In the genomic region with DNA sequence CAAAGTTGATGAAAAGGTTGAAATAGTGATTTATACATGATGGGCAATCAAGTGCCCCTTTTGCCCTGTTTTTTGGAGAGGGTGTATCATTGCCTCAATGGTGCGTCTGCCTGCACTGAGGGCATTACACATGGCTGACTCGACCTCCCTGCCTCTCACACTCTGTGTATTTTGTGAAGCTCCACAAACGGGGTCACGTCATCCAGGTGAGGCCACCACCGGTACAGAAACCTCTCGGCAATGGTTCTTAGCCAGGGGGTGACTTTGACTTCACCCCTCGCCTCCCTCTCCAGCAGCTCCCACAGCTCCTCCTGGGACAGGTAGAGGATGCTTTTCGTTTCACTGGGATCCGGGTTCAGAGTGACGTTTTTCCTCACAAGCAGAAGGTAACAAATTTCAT, we compare ENCODE assay signal across 20 cellular contexts. TPM values are rescaled to one million over a fixed set of nuclear protein-coding genes. Genes with fewer than 3 reads are reported as not detected.
DNase-seq lines count a peak whose midpoint lies in the region; ATAC-seq and TF ChIP-seq lines count a peak whose summit lies in the region.
"Had no signal": no experiment of that assay in that cellular context is flagged by ENCODE, and none has a peak within 500 bp of the region (broad histone marks: within the 10 kb centered on the region; RNA-seq: fewer than 3 reads in every experiment).

No MANE protein-coding gene starts in this region.

- TF ChIP-seq EP300 in esophagus muscularis mucosa (IDR thresholded peaks at IDR 0.05) = no peak

- TF ChIP-seq POLR2A in esophagus muscularis mucosa (IDR thresholded peaks at IDR 0.05; ENCODE audit: low read depth) = no peak

- H3K27me3 ChIP-seq in A673 (replicated peaks; ENCODE audit: insufficient read depth, low read depth, low read length, poor library complexity) (no peaks in the 10 kb centered on the region), esophagus muscularis mucosa (no peaks in the 10 kb centered on the region)

- H3K27ac Mint-ChIP-seq in activated naive CD4-positive, alpha-beta T cell treated with anti-CD3 and anti-CD28 coated beads, Interleukin-2, amount 10 ng/mL, durations not matched to agents 7 days and 5 days = peak overlapping the region; percentile 30
- no peak overlapping the region for H3K27ac Mint-ChIP-seq in activated naive CD4-positive, alpha-beta T cell treated with anti-CD3 and anti-CD28 coated beads for 36 hours
- H3K27ac Mint-ChIP-seq in WTC11 = peak overlapping the region; percentile 75
- H3K27ac Mint-ChIP-seq: CD4-positive, alpha-beta T cell had no signal

- WGBS in esophagus muscularis mucosa = 94% methylated on average over 10 of the region's 10 CpGs

- H3K9me3 Mint-ChIP-seq in activated naive CD4-positive, alpha-beta T cell treated with anti-CD3 and anti-CD28 coated beads, Interleukin-2, amount 10 ng/mL, durations not matched to agents 7 days and 5 days = no peaks in the 10 kb centered on the region
- no peaks in the 10 kb centered on the region for H3K9me3 Mint-ChIP-seq in activated naive CD4-positive, alpha-beta T cell treated with anti-CD3 and anti-CD28 coated beads for 36 hours
- H3K9me3 Mint-ChIP-seq in WTC11 = peaks cover 3% of the 10 kb centered on the region
- H3K9me3 Mint-ChIP-seq: CD4-positive, alpha-beta T cell had no signal

- POLR2A ChIA-PET in A673 (lab: Charles Lee; ENCODE audit: low non-redundant PET) (no interaction called here), WTC11 (lab: Charles Lee) (no interaction called here)

- TF ChIP-seq CTCF in A673 (conservative IDR thresholded peaks at IDR 0.05; ENCODE audit: low read depth, low read length) (no peak), WTC11 (IDR thresholded peaks at IDR 0.05) (no peak), esophagus muscularis mucosa (IDR thresholded peaks at IDR 0.05) (no peak)

- no peaks in the 10 kb centered on the region for H3K4me1 Mint-ChIP-seq in activated naive CD4-positive, alpha-beta T cell treated with anti-CD3 and anti-CD28 coated beads, Interleukin-2, amount 10 ng/mL, durations not matched to agents 7 days and 5 days
- H3K4me1 Mint-ChIP-seq in activated naive CD4-positive, alpha-beta T cell treated with anti-CD3 and anti-CD28 coated beads for 36 hours (ENCODE audit: low read depth) = no peaks in the 10 kb centered on the region
- H3K4me1 Mint-ChIP-seq in WTC11 = 0 out of 2 replicates have a peak, but pooled peaks cover 5% of the 10 kb centered on the region

- H3K9me3 ChIP-seq in A673 (ENCODE audit: low read depth, low read length, poor library complexity, severe bottlenecking) (no peaks in the 10 kb centered on the region), esophagus muscularis mucosa (no peaks in the 10 kb centered on the region)

- H3K36me3 Mint-ChIP-seq in activated naive CD4-positive, alpha-beta T cell treated with anti-CD3 and anti-CD28 coated beads, Interleukin-2, amount 10 ng/mL, durations not matched to agents 7 days and 5 days = peaks cover 42% of the 10 kb centered on the region
- peaks cover 56% of the 10 kb centered on the region for H3K36me3 Mint-ChIP-seq in activated naive CD4-positive, alpha-beta T cell treated with anti-CD3 and anti-CD28 coated beads for 36 hours (ENCODE audit: low read depth)
- peaks cover 47% of the 10 kb centered on the region for H3K36me3 Mint-ChIP-seq in WTC11

- H3K27ac ChIP-seq in A673 (ENCODE audit: low read depth, low read length, poor library complexity, severe bottlenecking) (no peak overlapping the region), esophagus muscularis mucosa (replicated peaks in 1 of 4) (no peak overlapping the region)

- CTCF ChIA-PET in activated naive CD4-positive, alpha-beta T cell treated with anti-CD3 and anti-CD28 coated beads, Interleukin-2, amount 10 ng/mL, durations not matched to agents 7 days and 5 days (lab: Charles Lee) = interaction anchor here (1.2 kb wide), 1 partner anchor 14 kb away, joined by 3 read pairs; no protein-coding TSS in a partner anchor
- CTCF ChIA-PET in activated naive CD4-positive, alpha-beta T cell treated with anti-CD3 and anti-CD28 coated beads for 36 hours (lab: Charles Lee) = no interaction called here
- CTCF ChIA-PET in A673 (lab: Charles Lee) = no interaction called here
- CTCF ChIA-PET in WTC11 (lab: Charles Lee) = no interaction called here

- H3K4me1 ChIP-seq in A673 (ENCODE audit: insufficient read depth, low read length, poor library complexity, severe bottlenecking) (no peaks in the 10 kb centered on the region), esophagus muscularis mucosa (no peaks in the 10 kb centered on the region)

- BruUV-seq in A673 (replicated peaks; lab: Mats Ljungman, UMichigan) = TSS peak; percentile 10

- intact Hi-C loops in activated naive CD4-positive, alpha-beta T cell treated with anti-CD3 and anti-CD28 coated beads for 36 hours (cut with micrococcal nuclease) = no loop called here
- intact Hi-C loops in A673 (cut with micrococcal nuclease; ENCODE audit: unreplicated experiment) (no loop called here), esophagus muscularis mucosa (cut with DNase I) (no loop called here)

- H3K36me3 ChIP-seq in A673 (ENCODE audit: insufficient read depth, low read length, poor library complexity, severe bottlenecking) (peaks cover 44% of the 10 kb centered on the region), esophagus muscularis mucosa (peaks cover 26 to 62% (median 51%) of the 10 kb centered on the region in 4 donors)

- H3K4me3 Mint-ChIP-seq in activated naive CD4-positive, alpha-beta T cell treated with anti-CD3 and anti-CD28 coated beads, Interleukin-2, amount 10 ng/mL, durations not matched to agents 7 days and 5 days = no peak overlapping the region
- no peak overlapping the region for H3K4me3 Mint-ChIP-seq in activated naive CD4-positive, alpha-beta T cell treated with anti-CD3 and anti-CD28 coated beads for 36 hours
- H3K4me3 Mint-ChIP-seq in WTC11 = no peak overlapping the region
- H3K4me3 Mint-ChIP-seq: CD4-positive, alpha-beta T cell; H9 had no signal

- H3K27me3 Mint-ChIP-seq in activated naive CD4-positive, alpha-beta T cell treated with anti-CD3 and anti-CD28 coated beads, Interleukin-2, amount 10 ng/mL, durations not matched to agents 7 days and 5 days = no peaks in the 10 kb centered on the region
- no peaks in the 10 kb centered on the region for H3K27me3 Mint-ChIP-seq in activated naive CD4-positive, alpha-beta T cell treated with anti-CD3 and anti-CD28 coated beads for 36 hours (ENCODE audit: low read depth)
- H3K27me3 Mint-ChIP-seq in WTC11 (ENCODE audit: low read depth) = no peaks in the 10 kb centered on the region
- H3K27me3 Mint-ChIP-seq: CD4-positive, alpha-beta T cell had no signal

- DNase-seq in activated naive CD4-positive, alpha-beta T cell treated with anti-CD3 and anti-CD28 coated beads, Interleukin-2, amount 10 ng/mL, durations not matched to agents 7 days and 5 days = no peak
- DNase-seq in activated naive CD4-positive, alpha-beta T cell treated with anti-CD3 and anti-CD28 coated beads for 36 hours = no peak
- no peak for DNase-seq in A673 (ENCODE audit: low spot score)
- DNase-seq in WTC11 (ENCODE audit: low spot score) = no peak
- peak; percentile 27 for DNase-seq in left lobe of liver (ENCODE audit: low spot score)
- DNase-seq in midbrain (lab: John Stamatoyannopoulos, UW) = no peak
- no peak for DNase-seq in esophagus muscularis mucosa (ENCODE audit: extremely low spot score)
- DNase-seq: Calu3; CD4-positive, alpha-beta T cell; H9; KG1; MV-4-11; NCI-H187; NCI-H226; NCI-H524; NCI-H82; OCI-M1; SHP77 treated with DMSO at 0.1 percent for 48 hours had no signal

- no peak for ATAC-seq in WTC11
- no peak for ATAC-seq in left lobe of liver

- H3K4me3 ChIP-seq in A673 (ENCODE audit: low read depth, low read length, poor library complexity, severe bottlenecking) (no peak overlapping the region), esophagus muscularis mucosa (no peak overlapping the region)

TF ChIP-seq in WTC11, 78 proteins besides CTCF, POLR2A, EP300 and RAD21 (continues in another document):
- TF ChIP-seq SMAD4 (CRISPR knock-in tag; IDR thresholded peaks at IDR 0.05) = no peak
- no peak for TF ChIP-seq GABPB1 (CRISPR knock-in tag; IDR thresholded peaks at IDR 0.05)
- TF ChIP-seq, protein P1, sequence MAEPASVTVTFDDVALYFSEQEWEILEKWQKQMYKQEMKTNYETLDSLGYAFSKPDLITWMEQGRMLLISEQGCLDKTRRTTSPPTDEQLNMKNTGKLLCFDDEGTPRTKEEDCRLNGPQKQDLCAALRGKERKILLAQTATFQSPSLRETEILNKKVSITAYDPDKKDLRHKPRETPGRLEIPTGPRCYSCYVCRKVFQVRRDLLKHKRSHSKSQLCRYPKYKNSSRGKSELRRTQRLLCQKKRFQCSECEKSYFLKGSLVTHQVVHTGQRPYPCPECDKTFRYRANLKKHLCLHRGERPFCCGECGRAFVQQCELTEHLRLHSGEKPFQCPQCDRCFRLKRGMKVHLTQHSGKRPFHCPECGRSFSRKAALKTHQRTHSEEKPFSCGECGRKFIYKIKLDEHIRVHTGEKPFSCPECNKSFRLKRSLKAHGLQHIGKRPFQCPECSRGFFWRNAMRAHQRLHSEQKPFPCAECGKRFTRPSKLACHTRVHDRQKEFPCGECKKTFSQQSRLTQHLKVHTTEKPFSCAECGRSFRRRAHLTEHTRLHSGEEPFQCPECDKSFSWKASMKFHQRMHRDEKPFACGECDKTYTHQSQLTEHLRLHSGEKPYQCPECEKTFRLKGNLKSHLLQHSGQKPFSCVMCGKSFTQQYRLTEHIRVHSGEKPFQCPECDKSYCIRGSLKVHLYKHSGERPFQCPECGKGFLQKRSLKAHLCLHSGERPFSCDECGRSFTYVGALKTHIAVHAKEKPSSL (CRISPR knock-in tag; conservative IDR thresholded peaks at IDR 0.05) = no peak

RNA-seq across cellular contexts. Expression of a gene that starts 6.3 kb away (rescaled TPM):
- not detected for total RNA-seq in activated naive CD4-positive, alpha-beta T cell treated with anti-CD3 and anti-CD28 coated beads for 36 hours
- total RNA-seq in A673 (2021) = not detected in 2 replicates
- not detected in 3 replicates for total RNA-seq in WTC11 (2021)
- total RNA-seq in left lobe of liver = not detected
- not detected for total RNA-seq in esophagus muscularis mucosa
- total RNA-seq: A172; Calu3; CD4-positive, alpha-beta T cell; H9; RPMI7951 had no signal

RNA-seq across cellular contexts. Expression of a gene that starts 29.6 kb away (rescaled TPM):
- total RNA-seq in activated naive CD4-positive, alpha-beta T cell treated with anti-CD3 and anti-CD28 coated beads for 36 hours = 10 to 100 TPM; 68.2 to 68.5 TPM
- total RNA-seq in A673 (2021) = 84.6 and 111 TPM in 2 replicates
- 41.7 to 47.2 TPM (median 44.7 TPM) in 3 replicates for total RNA-seq in WTC11 (2021)
- total RNA-seq in left lobe of liver = 22.7 TPM
- total RNA-seq in esophagus muscularis mucosa = 10 to 100 TPM; 16.8 to 33.3 (median 23.4) TPM

RNA-seq across cellular contexts. Expression of a gene that starts 31.1 kb away (rescaled TPM):
- total RNA-seq in activated naive CD4-positive, alpha-beta T cell treated with anti-CD3 and anti-CD28 coated beads for 36 hours = 10 to 100 TPM; 98.3 to 98.9 TPM
- 137 and 163 TPM in 2 replicates for total RNA-seq in A673 (2021)
- total RNA-seq in WTC11 (2021) = 79.5 to 97.4 TPM (median 81.6 TPM) in 3 replicates
- 9.3 TPM for total RNA-seq in left lobe of liver
- 10 to 100 TPM; 18.3 to 39.1 (median 27.4) TPM for total RNA-seq in esophagus muscularis mucosa

RNA-seq across cellular contexts. Expression of a gene that starts 36.8 kb away (rescaled TPM):
- total RNA-seq in activated naive CD4-positive, alpha-beta T cell treated with anti-CD3 and anti-CD28 coated beads for 36 hours = 10 to 100 TPM; 14.0 to 16.0 TPM
- total RNA-seq in A673 (2021) (12.6 and 15.5 TPM in 2 replicates), WTC11 (2021) (10.4 to 13.6 TPM (median 11.8 TPM) in 3 replicates), left lobe of liver (8.5 TPM), esophagus muscularis mucosa (10 to 100 TPM in 3 of 4 donors, 1 to 10 TPM in 1; 9.1 to 17.2 (median 13.2) TPM)
